In the genomic region with DNA sequence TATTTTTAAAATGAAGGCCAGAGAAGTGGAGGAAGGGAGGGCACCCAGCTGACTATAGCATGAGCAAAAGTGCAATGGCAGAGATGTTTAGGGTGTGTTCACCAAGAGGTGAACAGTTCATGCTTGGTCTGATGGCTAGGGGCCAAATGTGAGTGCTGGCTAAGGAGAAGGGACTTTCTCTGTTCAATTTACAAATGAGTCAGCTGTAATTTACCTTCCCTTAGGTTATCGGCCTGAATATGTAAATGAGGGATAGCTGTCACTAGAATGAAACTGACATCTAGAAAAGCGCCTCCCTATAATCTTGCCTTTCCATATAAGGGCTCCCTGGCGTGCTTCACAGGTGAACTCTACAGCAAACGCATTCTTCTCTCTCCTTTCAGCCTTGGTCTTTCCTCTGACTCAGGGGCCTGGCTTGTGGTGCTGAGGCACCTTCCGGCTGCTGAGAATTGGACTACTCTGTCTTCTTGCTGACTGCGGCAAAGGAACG, we compare ENCODE assay signal across 8 cellular contexts.
DNase-seq lines count a peak whose midpoint lies in the region; ATAC-seq and TF ChIP-seq lines count a peak whose summit lies in the region.

No MANE protein-coding gene starts in this region.

- no peaks in the 10 kb centered on the region for H3K9me3 ChIP-seq in HUES48 (ENCODE audit: control insufficient read depth, insufficient read depth, low read length)

- peak overlapping the region; percentile 50 for H3K27ac ChIP-seq in HUES48 (ENCODE audit: low read depth, low read length)

- no peak overlapping the region for H3K9ac ChIP-seq in HUES48 (ENCODE audit: low read depth, low read length)

- H3K27me3 ChIP-seq in HUES48 (ENCODE audit: control insufficient read depth, insufficient read depth, low read length), result 0 out of 2 replicates have a peak, but pooled peaks cover 3% of the 10 kb centered on the region

- CTCF ChIA-PET in GM10248 (lab: Yijun Ruan, JAX), result interaction anchor here (1.2 to 4.6 kb wide), 4 partner anchors 9 to 63 kb away, joined by 4 to 28 read pairs (median 11); no protein-coding TSS in a partner anchor

- TF ChIP-seq CTCF in GM10248 (IDR thresholded peaks at IDR 0.05; ENCODE audit: control extremely low read depth, extremely low read depth, low read depth, missing control alignments), result no peak

- POLR2A ChIA-PET in GM10248 (lab: Yijun Ruan, JAX), result no interaction called here

- no peaks in the 10 kb centered on the region for H3K36me3 ChIP-seq in HUES48 (ENCODE audit: control insufficient read depth, insufficient read depth, low read length)

- H3K4me3 ChIP-seq in HUES48 (ENCODE audit: low read depth, low read length), result no peak overlapping the region

- DNase-seq in GM10248 (ENCODE audit: extremely low spot score) (peak; percentile 73), OCI-M1 (lab: John Stamatoyannopoulos, UW) (no peak), NCI-H446 (lab: John Stamatoyannopoulos, UW) (no peak), D341Med (ENCODE audit: low spot score) (no peak)
- peak; percentile 17 to 66 for DNase-seq in activated T-helper 1 cell treated with anti-CD3 and anti-CD28 coated beads, Interleukin-2, amount 50 U/mL, for 16 hours (ENCODE audit: low read depth in 1 of 2, low spot score in 1 of 2)
- DNase-seq in stimulated activated CD4-positive, alpha-beta T cell treated with anti-CD3 and anti-CD28 coated beads, Interleukin-1b, Interleukin-23, amount 100 ng/mL, for 24 hours (ENCODE audit: low read depth in 4 of 4, low spot score in 1 of 4), result peak in 3 of 4 experiments; percentile 49 to 73 (median 50)

- ATAC-seq in GM21619 (IDR thresholded peaks at IDR 0.05; ENCODE audit: unreplicated experiment), result peak; percentile 92

- H3K4me1 ChIP-seq in HUES48 (ENCODE audit: control insufficient read depth, insufficient read depth, low read length), result peaks cover 17% of the 10 kb centered on the region; the same call in 1 of the 2 replicates

Comparison
In these comparisons a context has a peak if more than half of its experiments do, and no peak if none do; other contexts are left out.
1. DNase-seq: peak in GM10248 (single experiment), activated T-helper 1 cell treated with anti-CD3 and anti-CD28 coated beads, Interleukin-2, amount 50 U/mL, for 16 hours (2 of 2) and stimulated activated CD4-positive, alpha-beta T cell treated with anti-CD3 and anti-CD28 coated beads, Interleukin-1b, Interleukin-23, amount 100 ng/mL, for 24 hours (3 of 4); none in OCI-M1 (single experiment), NCI-H446 (0 of 2) and D341Med (single experiment).